In genomic region chr6:20117474-20117873, GRCh38 we compare ENCODE assay signal across 12 cellular contexts.
A peak's percentile ranks its signal among the peaks of the same experiment; 100 is the strongest.
DNase-seq lines count a peak whose midpoint lies in the region; ATAC-seq and TF ChIP-seq lines count a peak whose summit lies in the region.
"Had no signal": no experiment of that assay in that cellular context is flagged by ENCODE, and none has a peak within 500 bp of the region (broad histone marks: within the 10 kb centered on the region; RNA-seq: fewer than 3 reads in every experiment).

No MANE protein-coding gene starts in this region.

- H3K27ac ChIP-seq in muscle layer of colon (ENCODE audit: low read depth, low read length): peak overlapping the region; percentile 7

- DNase-seq in NCI-H2196 (lab: John Stamatoyannopoulos, UW; ENCODE audit: unreplicated experiment): peak; percentile 55
- no peak for DNase-seq in stimulated activated effector memory CD8-positive, alpha-beta T cell treated with anti-CD3 and anti-CD28 coated beads, Interleukin-12 subunit alpha, Interleukin-12 subunit beta, amount 100 ng/mL, for 72 hours (ENCODE audit: low spot score in 2 of 2)
- no peak for DNase-seq in CD14-positive monocyte (ENCODE audit: low spot score)
- DNase-seq in HAP-1 (ENCODE audit: low spot score in 2 of 2): no peak
- no peak for DNase-seq in GM19238 (ENCODE audit: insufficient read length, low spot score)
- DNase-seq: activated naive CD8-positive, alpha-beta T cell treated with anti-CD3 and anti-CD28 coated beads, Interleukin-2, amount 10 ng/mL, durations not matched to agents 7 days and 5 days; foreskin melanocyte; NCI-H1436 treated with DMSO at 0.1 percent for 48 hours had no signal

- H3K36me3 ChIP-seq in muscle layer of colon (ENCODE audit: insufficient read depth, low read length): peaks cover 26% of the 10 kb centered on the region
- peaks cover 4% of the 10 kb centered on the region; the same call in 1 of the 2 replicates for H3K36me3 ChIP-seq in HAP-1 (replicated peaks)

- H3K9ac ChIP-seq in muscle layer of colon (ENCODE audit: low read length): no peak overlapping the region

- H3K4me3 Mint-ChIP-seq in stimulated activated effector memory CD8-positive, alpha-beta T cell treated with anti-CD3 and anti-CD28 coated beads, Interleukin-12 subunit alpha, Interleukin-12 subunit beta, amount 100 ng/mL, for 72 hours: no peak overlapping the region
- H3K4me3 Mint-ChIP-seq in CD14-positive monocyte: no peak overlapping the region
- H3K4me3 Mint-ChIP-seq: activated naive CD8-positive, alpha-beta T cell treated with anti-CD3 and anti-CD28 coated beads, Interleukin-2, amount 10 ng/mL, durations not matched to agents 7 days and 5 days; T-helper 2 cell treated with Interferon-gamma antibody and Interleukin-4, amounts not matched to agents 5 μg/mL and 100 μg/mL, for 36 hours had no signal

- H3K4me1 Mint-ChIP-seq in stimulated activated effector memory CD8-positive, alpha-beta T cell treated with anti-CD3 and anti-CD28 coated beads, Interleukin-12 subunit alpha, Interleukin-12 subunit beta, amount 100 ng/mL, for 72 hours: peaks cover 7% of the 10 kb centered on the region
- H3K4me1 Mint-ChIP-seq in CD14-positive monocyte: no peaks in the 10 kb centered on the region

- no peaks in the 10 kb centered on the region for H3K27me3 Mint-ChIP-seq in CD14-positive monocyte (ENCODE audit: low read depth in 3 of 3)
- H3K27me3 Mint-ChIP-seq: activated naive CD8-positive, alpha-beta T cell treated with anti-CD3 and anti-CD28 coated beads, Interleukin-2, amount 10 ng/mL, durations not matched to agents 7 days and 5 days had no signal

- H3K9me3 ChIP-seq in muscle layer of colon (ENCODE audit: low read length) (no peaks in the 10 kb centered on the region), HAP-1 (no peaks in the 10 kb centered on the region)

- in situ Hi-C loops in HAP-1 (cut with MboI; ENCODE audit: low sequenced_read_pairs): no loop called here

- intact Hi-C loops in CD14-positive monocyte (cut with micrococcal nuclease): no loop called here

- no peaks in the 10 kb centered on the region for H3K27me3 ChIP-seq in muscle layer of colon (ENCODE audit: control insufficient read depth in 1 of 2, insufficient read depth in 2 of 2, low read length in 2 of 2)
- H3K27me3 ChIP-seq in HAP-1 (ENCODE audit: low read depth): no peaks in the 10 kb centered on the region

- H3K27ac Mint-ChIP-seq in stimulated activated effector memory CD8-positive, alpha-beta T cell treated with anti-CD3 and anti-CD28 coated beads, Interleukin-12 subunit alpha, Interleukin-12 subunit beta, amount 100 ng/mL, for 72 hours: no peak overlapping the region
- H3K27ac Mint-ChIP-seq in CD14-positive monocyte: peak overlapping the region in 3 of 7 donors; percentile 28 to 43 (median 43)
- H3K27ac Mint-ChIP-seq: activated naive CD8-positive, alpha-beta T cell treated with anti-CD3 and anti-CD28 coated beads, Interleukin-2, amount 10 ng/mL, durations not matched to agents 7 days and 5 days; T-helper 2 cell treated with Interferon-gamma antibody and Interleukin-4, amounts not matched to agents 5 μg/mL and 100 μg/mL, for 36 hours had no signal

- ATAC-seq in GM18508 (IDR thresholded peaks at IDR 0.05; ENCODE audit: insufficient read depth, unreplicated experiment): peak; percentile 77
- peak; percentile 90 for ATAC-seq in HG02571 (IDR thresholded peaks at IDR 0.05; ENCODE audit: unreplicated experiment)
- ATAC-seq in stimulated activated effector memory CD8-positive, alpha-beta T cell treated with anti-CD3 and anti-CD28 coated beads, Interleukin-12 subunit alpha, Interleukin-12 subunit beta, amount 100 ng/mL, for 72 hours: no peak

- H3K4me3 ChIP-seq in muscle layer of colon (ENCODE audit: low read depth in 1 of 2, low read length in 2 of 2): peak overlapping the region in 1 of 2 donors; percentile 2
- H3K4me3 ChIP-seq in HAP-1: no peak overlapping the region

- peaks cover 45% of the 10 kb centered on the region for H3K36me3 Mint-ChIP-seq in stimulated activated effector memory CD8-positive, alpha-beta T cell treated with anti-CD3 and anti-CD28 coated beads, Interleukin-12 subunit alpha, Interleukin-12 subunit beta, amount 100 ng/mL, for 72 hours
- peaks cover 84 to 95% of the 10 kb centered on the region in 2 donors for H3K36me3 Mint-ChIP-seq in CD14-positive monocyte

- TF ChIP-seq CTCF in CD14-positive monocyte (IDR thresholded peaks at IDR 0.05): no peak

- no peaks in the 10 kb centered on the region for H3K9me3 Mint-ChIP-seq in stimulated activated effector memory CD8-positive, alpha-beta T cell treated with anti-CD3 and anti-CD28 coated beads, Interleukin-12 subunit alpha, Interleukin-12 subunit beta, amount 100 ng/mL, for 72 hours
- H3K9me3 Mint-ChIP-seq in CD14-positive monocyte: no peaks in the 10 kb centered on the region
- H3K9me3 Mint-ChIP-seq: activated naive CD8-positive, alpha-beta T cell treated with anti-CD3 and anti-CD28 coated beads, Interleukin-2, amount 10 ng/mL, durations not matched to agents 7 days and 5 days; T-helper 2 cell treated with Interferon-gamma antibody and Interleukin-4, amounts not matched to agents 5 μg/mL and 100 μg/mL, for 36 hours had no signal

- H3K4me1 ChIP-seq in muscle layer of colon (ENCODE audit: insufficient read depth, low read length) (peaks cover 56% of the 10 kb centered on the region), HAP-1 (no peaks in the 10 kb centered on the region)
